In the genomic region with DNA sequence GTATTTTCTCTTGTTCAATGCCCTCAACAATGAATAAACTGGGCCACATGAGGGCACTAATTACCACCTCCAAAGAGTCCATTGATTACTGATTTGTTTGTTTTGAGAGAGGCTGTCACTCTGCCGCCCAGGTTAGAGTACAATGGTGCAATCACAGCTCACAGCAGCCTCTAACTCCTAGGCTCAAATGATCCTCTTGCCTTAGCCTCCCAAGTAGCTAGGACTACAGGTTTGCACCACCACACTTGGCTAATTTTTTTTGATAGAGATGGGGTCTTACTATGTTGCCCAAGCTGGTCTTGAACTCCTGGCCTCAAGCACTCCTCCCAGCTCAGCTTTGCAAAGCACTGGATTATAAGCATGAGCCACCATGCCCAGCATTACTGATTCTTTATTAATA, we compare ENCODE assay signal across 32 cellular contexts. TPM values are rescaled to one million over a fixed set of nuclear protein-coding genes. Genes with fewer than 3 reads are reported as not detected.
"Had no signal": no experiment of that assay in that cellular context is flagged by ENCODE, and none has a peak within 500 bp of the region (broad histone marks: within the 10 kb centered on the region; RNA-seq: fewer than 3 reads in every experiment).

No MANE protein-coding gene starts in this region.

- H3K36me3 ChIP-seq: MG63, SJCRH30, WERI-Rb-1 had no signal

- H3K4me3 ChIP-seq: MG63, Peyer's patch, SJCRH30 had no signal

- H3K4me2 ChIP-seq: SK-N-SH had no signal

- ATAC-seq: activated CD4-positive, alpha-beta T cell treated with anti-CD3 and anti-CD28 coated beads for 36 hours; activated T-helper 17 cell treated with anti-CD3 and anti-CD28 coated beads, Interleukin-2, amount 50 U/mL, for 72 hours had no signal

- H3K9me2 ChIP-seq: SK-N-SH had no signal

- H3K27ac ChIP-seq: brain microvascular endothelial cell, Peyer's patch, RWPE1, SJCRH30, WERI-Rb-1 had no signal

- H3K9me3 Mint-ChIP-seq: activated CD4-positive, alpha-beta memory T cell treated with anti-CD3 and anti-CD28 coated beads, Interleukin-2, amount 10 ng/mL, durations not matched to agents 7 days and 5 days; activated naive CD4-positive, alpha-beta T cell treated with anti-CD3 and anti-CD28 coated beads, Interleukin-2, amount 10 ng/mL, durations not matched to agents 7 days and 5 days; activated naive CD8-positive, alpha-beta T cell treated with anti-CD3 and anti-CD28 coated beads for 36 hours; activated T-helper 17 cell treated with anti-CD3 and anti-CD28 coated beads, Interleukin-2, amount 50 U/mL, for 72 hours had no signal

- H3K27ac Mint-ChIP-seq: activated CD4-positive, alpha-beta memory T cell treated with anti-CD3 and anti-CD28 coated beads, Interleukin-2, amount 10 ng/mL, durations not matched to agents 7 days and 5 days; activated CD4-positive, alpha-beta T cell treated with anti-CD3 and anti-CD28 coated beads for 36 hours; activated naive CD4-positive, alpha-beta T cell treated with anti-CD3 and anti-CD28 coated beads, Interleukin-2, amount 10 ng/mL, durations not matched to agents 7 days and 5 days; activated naive CD8-positive, alpha-beta T cell treated with anti-CD3 and anti-CD28 coated beads for 36 hours; activated T-helper 17 cell treated with anti-CD3 and anti-CD28 coated beads, Interleukin-2, amount 50 U/mL, for 72 hours had no signal

- H3K4me1 ChIP-seq: Peyer's patch, SJCRH30 had no signal

- FAIRE-seq: colon had no signal

- H3K9ac ChIP-seq: SK-N-SH had no signal

- H3K9me3 ChIP-seq: MG63, Peyer's patch, SJCRH30, SK-N-SH had no signal

- H3K27me3 ChIP-seq: brain microvascular endothelial cell, MG63, Peyer's patch, SJCRH30 had no signal

- H3K4me1 Mint-ChIP-seq: activated naive CD8-positive, alpha-beta T cell treated with anti-CD3 and anti-CD28 coated beads for 36 hours; activated T-helper 17 cell treated with anti-CD3 and anti-CD28 coated beads, Interleukin-2, amount 50 U/mL, for 72 hours had no signal

- H3K27me3 Mint-ChIP-seq: activated CD4-positive, alpha-beta memory T cell treated with anti-CD3 and anti-CD28 coated beads, Interleukin-2, amount 10 ng/mL, durations not matched to agents 7 days and 5 days; activated CD4-positive, alpha-beta T cell treated with anti-CD3 and anti-CD28 coated beads for 36 hours; activated naive CD4-positive, alpha-beta T cell treated with anti-CD3 and anti-CD28 coated beads, Interleukin-2, amount 10 ng/mL, durations not matched to agents 7 days and 5 days; activated naive CD8-positive, alpha-beta T cell treated with anti-CD3 and anti-CD28 coated beads for 36 hours; activated T-helper 17 cell treated with anti-CD3 and anti-CD28 coated beads, Interleukin-2, amount 50 U/mL, for 72 hours had no signal

- H3K4me3 Mint-ChIP-seq: activated CD4-positive, alpha-beta memory T cell treated with anti-CD3 and anti-CD28 coated beads, Interleukin-2, amount 10 ng/mL, durations not matched to agents 7 days and 5 days; activated CD4-positive, alpha-beta T cell treated with anti-CD3 and anti-CD28 coated beads for 36 hours; activated naive CD4-positive, alpha-beta T cell treated with anti-CD3 and anti-CD28 coated beads, Interleukin-2, amount 10 ng/mL, durations not matched to agents 7 days and 5 days; activated naive CD8-positive, alpha-beta T cell treated with anti-CD3 and anti-CD28 coated beads for 36 hours; activated T-helper 17 cell treated with anti-CD3 and anti-CD28 coated beads, Interleukin-2, amount 50 U/mL, for 72 hours had no signal

- DNase-seq: activated CD4-positive, alpha-beta memory T cell treated with anti-CD3 and anti-CD28 coated beads, Interleukin-2, amount 10 ng/mL, durations not matched to agents 7 days and 5 days; activated CD4-positive, alpha-beta T cell treated with anti-CD3 and anti-CD28 coated beads for 36 hours; activated CD4-positive, alpha-beta T cell treated with anti-CD3 and anti-CD28 coated beads, Interleukin-2, amount 50 U/mL, for 1 hour; activated gamma-delta T cell; activated naive CD4-positive, alpha-beta T cell treated with anti-CD3 and anti-CD28 coated beads, Interleukin-2, amount 10 ng/mL, durations not matched to agents 7 days and 5 days; activated naive CD8-positive, alpha-beta T cell treated with anti-CD3 and anti-CD28 coated beads for 36 hours; activated T-cell treated with anti-CD3 and anti-CD28 coated beads for 4 hours; activated T-cell treated with anti-CD3 and anti-CD28 coated beads, Interleukin-2, amount 50 U/mL, for 48 hours; brain microvascular endothelial cell; cerebellar nuclear complex; MG63; MV-4-11; NCI-H1092 treated with DMSO at 0.1 percent for 48 hours; NCI-H1417 treated with DMSO at 0.1 percent for 48 hours; NCI-H1694; NCI-H2029; NCI-H2107; NCI-H2171 treated with DMSO at 0.1 percent for 48 hours; NCI-H226; NCI-H526; NCI-H774; Peyer's patch; Right ventricle myocardium superior; SJCRH30; SK-N-SH; T-helper 1 cell; WERI-Rb-1 had no signal

RNA-seq across cellular contexts. Expression of a gene that starts 28.3 kb away (rescaled TPM):
- total RNA-seq: cardiac septum, NCI-H460, Peyer's patch, Right ventricle myocardium superior had no signal
